Comparison of ENCODE assay signal across 8 cellular contexts in genomic region chr22:37686002-37686982, GRCh38. TPM values are rescaled to one million over a fixed set of nuclear protein-coding genes. Genes with fewer than 3 reads are reported as not detected.
DNase-seq lines count a peak whose midpoint lies in the region; ATAC-seq and TF ChIP-seq lines count a peak whose summit lies in the region.

Gene NOL12, plus strand, starts transcription at chr22:37686343. Its CDS starts 50 bp downstream, at chr22:37686393.

- H3K36me3 Mint-ChIP-seq in activated CD8-positive, alpha-beta memory T cell treated with anti-CD3 and anti-CD28 coated beads, Interleukin-2, amount 10 ng/mL, durations not matched to agents 7 days and 5 days = peaks cover 14% of the 10 kb centered on the region
- peaks cover 19% of the 10 kb centered on the region for H3K36me3 Mint-ChIP-seq in endodermal cell (ENCODE audit: low read depth)

- H3K4me3 Mint-ChIP-seq in activated CD8-positive, alpha-beta memory T cell treated with anti-CD3 and anti-CD28 coated beads, Interleukin-2, amount 10 ng/mL, durations not matched to agents 7 days and 5 days = peak within 1 kb of the TSS; percentile 82
- peak within 1 kb of the TSS; percentile 95 for H3K4me3 Mint-ChIP-seq in endodermal cell

- no peaks in the 10 kb centered on the region for H3K27me3 ChIP-seq in endodermal cell (ENCODE audit: control insufficient read depth, insufficient read depth, low read length, poor library complexity, severe bottlenecking)

- no peaks in the 10 kb centered on the region for H3K27me3 Mint-ChIP-seq in activated CD8-positive, alpha-beta memory T cell treated with anti-CD3 and anti-CD28 coated beads, Interleukin-2, amount 10 ng/mL, durations not matched to agents 7 days and 5 days
- H3K27me3 Mint-ChIP-seq in endodermal cell (ENCODE audit: insufficient read depth) = no peaks in the 10 kb centered on the region

- DNase-seq in HPDE6-E6E7 (ENCODE audit: extremely low spot score) (peak; percentile 55), NOMO-1 treated with dmso at 0.1 percent for 144 hours (lab: John Stamatoyannopoulos, UW; ENCODE audit: unreplicated experiment) (peak; percentile 78), endodermal cell (peak; percentile 95)
- DNase-seq in activated CD8-positive, alpha-beta memory T cell treated with anti-CD3 and anti-CD28 coated beads, Interleukin-2, amount 10 ng/mL, durations not matched to agents 7 days and 5 days = peak; percentile 85
- peak; percentile 48 to 69 for DNase-seq in stimulated activated CD8-positive, alpha-beta memory T cell treated with anti-CD3 and anti-CD28 coated beads, Interleukin-15, amount 100 ng/mL, for 48 hours (ENCODE audit: low read depth in 2 of 2)

- H3K36me3 ChIP-seq in endodermal cell (ENCODE audit: control insufficient read depth, insufficient read depth, low read length) (peaks cover 10% of the 10 kb centered on the region), mesodermal cell (ENCODE audit: control insufficient read depth, insufficient read depth, low read length) (peaks cover 32% of the 10 kb centered on the region)

- WGBS in endodermal cell (ENCODE audit: insufficient coverage in 1 of 2, insufficient read length in 1 of 2), 2 experiments = 1 to 2% methylated on average over 20 to 60 of the region's 62 CpGs
- 2% methylated on average over 52 to 55 of the region's 62 CpGs for WGBS in mesodermal cell (ENCODE audit: insufficient coverage in 2 of 2), 2 experiments

- H3K9ac ChIP-seq in endodermal cell (ENCODE audit: extremely low read depth, low read length, poor library complexity, severe bottlenecking) = peak within 1 kb of the TSS; percentile 68

- H3K9me3 ChIP-seq in endodermal cell (ENCODE audit: control insufficient read depth, low read length) (no peaks in the 10 kb centered on the region), mesodermal cell (ENCODE audit: control insufficient read depth, low read length) (no peaks in the 10 kb centered on the region)

- H3K4me1 ChIP-seq in endodermal cell (ENCODE audit: control insufficient read depth, insufficient read depth, low read length) = no peaks in the 10 kb centered on the region
- H3K4me1 ChIP-seq in mesodermal cell (ENCODE audit: control insufficient read depth, insufficient read depth, low read length, poor library complexity, severe bottlenecking) = no peaks in the 10 kb centered on the region

- H3K9me3 Mint-ChIP-seq in activated CD8-positive, alpha-beta memory T cell treated with anti-CD3 and anti-CD28 coated beads, Interleukin-2, amount 10 ng/mL, durations not matched to agents 7 days and 5 days (ENCODE audit: low read depth) = no peaks in the 10 kb centered on the region
- H3K9me3 Mint-ChIP-seq in endodermal cell = no peaks in the 10 kb centered on the region

- H3K27ac ChIP-seq in C4-2B (peak within 1 kb of the TSS; percentile 86), endodermal cell (ENCODE audit: low read depth, low read length) (no peak within 1 kb of the TSS), mesodermal cell (ENCODE audit: low read depth, low read length, severe bottlenecking) (peak within 1 kb of the TSS; percentile 60)

- peak within 1 kb of the TSS; percentile 90 for H3K27ac Mint-ChIP-seq in activated CD8-positive, alpha-beta memory T cell treated with anti-CD3 and anti-CD28 coated beads, Interleukin-2, amount 10 ng/mL, durations not matched to agents 7 days and 5 days
- peak within 1 kb of the TSS; percentile 96 for H3K27ac Mint-ChIP-seq in endodermal cell

- peaks cover 27% of the 10 kb centered on the region for H3K4me1 Mint-ChIP-seq in activated CD8-positive, alpha-beta memory T cell treated with anti-CD3 and anti-CD28 coated beads, Interleukin-2, amount 10 ng/mL, durations not matched to agents 7 days and 5 days
- peaks cover 5% of the 10 kb centered on the region for H3K4me1 Mint-ChIP-seq in endodermal cell

- ATAC-seq in GM19395 (IDR thresholded peaks at IDR 0.05; ENCODE audit: unreplicated experiment) = peak; percentile 74
- peak; percentile 92 for ATAC-seq in activated CD8-positive, alpha-beta memory T cell treated with anti-CD3 and anti-CD28 coated beads, Interleukin-2, amount 10 ng/mL, durations not matched to agents 7 days and 5 days

- TF ChIP-seq CTCF in C4-2B (conservative IDR thresholded peaks at IDR 0.05) = no peak
- no peak for TF ChIP-seq CTCF in endodermal cell (conservative IDR thresholded peaks at IDR 0.05)

- CTCF ChIA-PET in activated CD8-positive, alpha-beta memory T cell treated with anti-CD3 and anti-CD28 coated beads, Interleukin-2, amount 10 ng/mL, durations not matched to agents 7 days and 5 days (lab: Charles Lee) = interaction anchor here (0.7 to 41.1 kb wide), 7 partner anchors 9 to 121 kb away, joined by 3 to 1064 read pairs (median 14); partner anchors contain the start of genes GCAT, GGA1, LGALS1 and PDXP

- H3K4me3 ChIP-seq in endodermal cell (ENCODE audit: low read length) (peak within 1 kb of the TSS; percentile 91), mesodermal cell (ENCODE audit: extremely low read depth, insufficient read depth, low read length, poor library complexity, severe bottlenecking) (peak within 1 kb of the TSS; percentile 95)

RNA-seq across cellular contexts. Expression of gene NOL12, which starts in this region (rescaled TPM):
- 10 to 100 TPM; 49.9 to 53.3 TPM for total RNA-seq in activated CD8-positive, alpha-beta memory T cell treated with anti-CD3 and anti-CD28 coated beads, Interleukin-2, amount 10 ng/mL, durations not matched to agents 7 days and 5 days
- 10 to 100 TPM; 21.9 to 26.8 TPM for total RNA-seq in endodermal cell
- polyA plus RNA-seq in endodermal cell (2013, experiment 1 of 2) = 28.1 TPM
- 24.4 TPM for polyA plus RNA-seq in endodermal cell (2013, experiment 2 of 2)
- 13.9 TPM for polyA plus RNA-seq in mesodermal cell (2013, experiment 1 of 2)
- 13.0 TPM for polyA plus RNA-seq in mesodermal cell (2013, experiment 2 of 2)
